In genomic region chr10:118785566-118785965, GRCh38 we compare ENCODE assay signal across 30 cellular contexts.
"Had no signal": no experiment of that assay in that cellular context is flagged by ENCODE, and none has a peak within 500 bp of the region (broad histone marks: within the 10 kb centered on the region; RNA-seq: fewer than 3 reads in every experiment).

No MANE protein-coding gene starts in this region.

- DNase-seq: Karpas-422, MM.1S, MV-4-11, NCI-H1092, NCI-H1105, NCI-H1417 treated with DMSO at 0.1 percent for 48 hours, NCI-H1436 treated with DMSO at 0.1 percent for 48 hours, NCI-H1694 treated with DMSO at 0.1 percent for 48 hours, NCI-H187 treated with DMSO at 0.1 percent for 48 hours, NCI-H2029, NCI-H2081, NCI-H2171 treated with DMSO at 0.1 percent for 48 hours, NCI-H2227 treated with DMSO at 0.1 percent for 48 hours, NCI-H345, NCI-H446, NCI-H510A treated with DMSO at 0.1 percent for 48 hours, NCI-H524 treated with DMSO at 0.1 percent for 48 hours, NCI-H526 treated with DMSO at 0.1 percent for 48 hours, NCI-H748 treated with DMSO at 0.1 percent for 48 hours, NCI-H82, PC-9, SHP77, SIG-M5, SJCRH30 had no signal

- ATAC-seq: Panc1, Right ventricle myocardium inferior, SK-N-SH treated with all-trans-retinoic acid at 6 μM for 48 hours had no signal

- FAIRE-seq: RCC 7860 had no signal

- H3K4me1 ChIP-seq: SJCRH30 had no signal

- H2AFZ ChIP-seq: PC-9 had no signal

- H3K27ac ChIP-seq: PC-9, RWPE1, SJCRH30, SK-N-MC had no signal

- H3K27me3 ChIP-seq: SJCRH30 had no signal

- H3K4me2 ChIP-seq: PC-9 had no signal

- H3K4me3 ChIP-seq: PC-9, SJCRH30, SK-N-MC had no signal

- H3K36me3 ChIP-seq: SJCRH30 had no signal

- H3K9me3 ChIP-seq: SJCRH30 had no signal
